ENCODE assay signal across 8 cellular contexts in genomic region chr21:34890724-34891609, GRCh38.
A peak's percentile ranks its signal among the peaks of the same experiment; 100 is the strongest.
DNase-seq lines count a peak whose midpoint lies in the region; ATAC-seq and TF ChIP-seq lines count a peak whose summit lies in the region.

No MANE protein-coding gene starts in this region.

- peaks cover 23 to 24% of the 10 kb centered on the region in 2 experiments for H3K4me1 Mint-ChIP-seq in H9
- H3K4me1 Mint-ChIP-seq in WTC11, result peaks cover 24% of the 10 kb centered on the region
- peaks cover 19% of the 10 kb centered on the region for H3K4me1 Mint-ChIP-seq in neural crest cell

- no peak overlapping the region for H3T11ph ChIP-seq in H9 (ENCODE audit: low read length)

- H2AFZ ChIP-seq in H9 (ENCODE audit: low read length), result no peak overlapping the region

- H3K36me3 Mint-ChIP-seq in H9 (ENCODE audit: insufficient read depth in 1 of 3, low read depth in 3 of 3), result no peaks in the 10 kb centered on the region; a peak in 1 of 7 replicates
- H3K36me3 Mint-ChIP-seq in WTC11, result no peaks in the 10 kb centered on the region
- H3K36me3 Mint-ChIP-seq in neural crest cell (ENCODE audit: low read depth), result no peaks in the 10 kb centered on the region

- H3K27me3 ChIP-seq in H9 (ENCODE audit: insufficient read depth, low read length) (peaks cover 45% of the 10 kb centered on the region; the same call in 1 of the 2 replicates), SJCRH30 (no peaks in the 10 kb centered on the region)

- H3K27ac Mint-ChIP-seq in H9 (no peak overlapping the region), WTC11 (no peak overlapping the region), neural crest cell (ENCODE audit: unreplicated experiment) (no peak overlapping the region)

- H3K4ac ChIP-seq in H9 (ENCODE audit: low read depth, low read length), result no peak overlapping the region

- H3K9me3 Mint-ChIP-seq in H9 (peaks cover 0 to 3% of the 10 kb centered on the region in 2 experiments; a peak in 2 of 5 replicates), WTC11 (no peaks in the 10 kb centered on the region; the same call in 1 of the 2 replicates), neural crest cell (no peaks in the 10 kb centered on the region)

- no peaks in the 10 kb centered on the region for H3K36me3 ChIP-seq in SJCRH30

- peaks cover 21% of the 10 kb centered on the region for H3K23me2 ChIP-seq in H9 (ENCODE audit: insufficient read length, low read depth, low read length, poor library complexity, severe bottlenecking)

- no CpG with 5 or more reads among the region's 60 CpGs for WGBS in H9 (ENCODE audit: extremely low coverage, insufficient read length, low lambda C conversion rate)

- DNase-seq in H9, result peak; percentile 46
- DNase-seq in WTC11 (ENCODE audit: low spot score), result peak; percentile 42
- DNase-seq in fibroblast of mammary gland (ENCODE audit: low read depth), result no peak
- DNase-seq in neural crest cell (ENCODE audit: low read depth, low spot score), result peak; percentile 16
- no peak for DNase-seq in SJCRH30

- no peaks in the 10 kb centered on the region for H3K9me3 ChIP-seq in H9 (ENCODE audit: control insufficient read depth, low read depth, low read length)
- no peaks in the 10 kb centered on the region for H3K9me3 ChIP-seq in SJCRH30 (replicated peaks)

- H3K4me2 ChIP-seq in H9 (ENCODE audit: insufficient read depth, insufficient read length, low read length), result peak overlapping the region; percentile 20

- no peak overlapping the region for H4K5ac ChIP-seq in H9 (ENCODE audit: insufficient read length, low read depth, low read length)

- no peak overlapping the region for H3K56ac ChIP-seq in H9 (ENCODE audit: insufficient read length, low read depth, low read length)

- H2AK5ac ChIP-seq in H9 (ENCODE audit: insufficient read length, low read length), result no peak overlapping the region

- H2BK15ac ChIP-seq in H9 (ENCODE audit: low read depth, low read length), result no peak overlapping the region

- H2BK120ac ChIP-seq in H9 (ENCODE audit: low read depth, low read length, poor library complexity, severe bottlenecking), result no peak overlapping the region

- no peaks in the 10 kb centered on the region for H3K79me1 ChIP-seq in H9 (ENCODE audit: insufficient read depth, low read depth, low read length, poor library complexity, severe bottlenecking)

- no peak overlapping the region for H4K91ac ChIP-seq in H9 (ENCODE audit: insufficient read length, low read depth, low read length)

- POLR2A ChIA-PET in WTC11 (lab: Charles Lee), result no interaction called here

- no peak overlapping the region for H3K18ac ChIP-seq in H9 (ENCODE audit: insufficient read length, low read depth, low read length)

- H3K27ac ChIP-seq in H9 (ENCODE audit: insufficient read length, low read depth, low read length), result no peak overlapping the region
- H3K27ac ChIP-seq in SJCRH30, result no peak overlapping the region

- H3K79me2 ChIP-seq in H9 (ENCODE audit: insufficient read depth, low read length), result no peaks in the 10 kb centered on the region

- no peak overlapping the region for H3K23ac ChIP-seq in H9 (ENCODE audit: insufficient read length, low read depth, low read length)

- H3K9ac ChIP-seq in H9 (ENCODE audit: extremely low read depth, insufficient read length, low read length), result no peak overlapping the region

- TF ChIP-seq CTCF in H9 (conservative IDR thresholded peaks at IDR 0.05), result no peak; the same call in 2 of the 3 replicates
- TF ChIP-seq CTCF in WTC11 (IDR thresholded peaks at IDR 0.05), result no peak
- TF ChIP-seq CTCF in fibroblast of mammary gland (conservative IDR thresholded peaks at IDR 0.05; ENCODE audit: control insufficient read depth, insufficient read depth, low read depth, low read length), result no peak
- TF ChIP-seq CTCF in neural crest cell (conservative IDR thresholded peaks at IDR 0.05), result peak; percentile 29

- H3K4me1 ChIP-seq in H9 (ENCODE audit: insufficient read depth, low read length) (no peaks in the 10 kb centered on the region), SJCRH30 (no peaks in the 10 kb centered on the region)

- no peaks in the 10 kb centered on the region for H4K20me1 ChIP-seq in H9 (ENCODE audit: control insufficient read depth, insufficient read depth, insufficient read length)

- CTCF ChIA-PET in WTC11 (lab: Charles Lee), result interaction anchor here (0.9 to 6.5 kb wide), 6 partner anchors 63 to 509 kb away, joined by 3 to 80 read pairs (median 3); no protein-coding TSS in a partner anchor

- peak overlapping the region; percentile 35 for H3K4me3 ChIP-seq in fibroblast of mammary gland (ENCODE audit: control insufficient read depth, low read depth, low read length)
- no peak overlapping the region for H3K4me3 ChIP-seq in SJCRH30

- H4K8ac ChIP-seq in H9 (replicated peaks; ENCODE audit: insufficient read length, low read depth, low read length), result no peak overlapping the region

- no peak overlapping the region for H2BK12ac ChIP-seq in H9 (ENCODE audit: insufficient read length, low read depth, low read length)

- no peak overlapping the region for H3K14ac ChIP-seq in H9 (ENCODE audit: insufficient read depth, low read length)

- H3K27me3 Mint-ChIP-seq in H9 (ENCODE audit: low read depth) (peaks cover 86% of the 10 kb centered on the region), WTC11 (ENCODE audit: low read depth) (peaks cover 72% of the 10 kb centered on the region), neural crest cell (ENCODE audit: low read depth) (peaks cover 88% of the 10 kb centered on the region)

- H3K4me3 Mint-ChIP-seq in H9 (peak overlapping the region; percentile 48 to 80), WTC11 (peak overlapping the region; percentile 71), neural crest cell (peak overlapping the region; percentile 81)

- H2BK5ac ChIP-seq in H9 (ENCODE audit: insufficient read length, low read length), result no peak overlapping the region

- no peak overlapping the region for H2BK20ac ChIP-seq in H9 (ENCODE audit: low read depth, low read length, poor library complexity, severe bottlenecking)

- ATAC-seq in WTC11 (peak; percentile 3), GM18519 (IDR thresholded peaks at IDR 0.05; ENCODE audit: low FRiP score, unreplicated experiment) (no peak), HG03442 (IDR thresholded peaks at IDR 0.05; ENCODE audit: unreplicated experiment) (no peak), HG02870 (IDR thresholded peaks at IDR 0.05; ENCODE audit: unreplicated experiment) (no peak)

TF ChIP-seq in WTC11, 78 proteins besides CTCF, POLR2A, EP300 and RAD21 (continues in another document):
- TF ChIP-seq TP53 (CRISPR knock-in tag; IDR thresholded peaks at IDR 0.05) (no peak), GRHL2 (CRISPR knock-in tag; IDR thresholded peaks at IDR 0.05; ENCODE audit: insufficient replicate concordance, severe bottlenecking) (no peak), ZMAT4 (CRISPR knock-in tag; IDR thresholded peaks at IDR 0.05) (no peak), PRDM15 (CRISPR knock-in tag; IDR thresholded peaks at IDR 0.05) (no peak), ERG (CRISPR knock-in tag; IDR thresholded peaks at IDR 0.05) (no peak), HMGA2 (CRISPR knock-in tag; IDR thresholded peaks at IDR 0.05) (no peak), NR3C1 (CRISPR knock-in tag; conservative IDR thresholded peaks at IDR 0.05; ENCODE audit: low read depth) (no peak)

Comparison
In these comparisons a context has a peak if more than half of its experiments do, and no peak if none do; other contexts are left out.
1. DNase-seq: peak in H9 (single experiment), WTC11 (single experiment) and neural crest cell (single experiment); none in fibroblast of mammary gland (single experiment) and SJCRH30 (0 of 2).
2. Peak in every context shown above with its lines, with median percentiles within 50 percentile points of each other: H3K4me3 Mint-ChIP-seq.